ENCODE assay signal across 9 cellular contexts in the genomic region with DNA sequence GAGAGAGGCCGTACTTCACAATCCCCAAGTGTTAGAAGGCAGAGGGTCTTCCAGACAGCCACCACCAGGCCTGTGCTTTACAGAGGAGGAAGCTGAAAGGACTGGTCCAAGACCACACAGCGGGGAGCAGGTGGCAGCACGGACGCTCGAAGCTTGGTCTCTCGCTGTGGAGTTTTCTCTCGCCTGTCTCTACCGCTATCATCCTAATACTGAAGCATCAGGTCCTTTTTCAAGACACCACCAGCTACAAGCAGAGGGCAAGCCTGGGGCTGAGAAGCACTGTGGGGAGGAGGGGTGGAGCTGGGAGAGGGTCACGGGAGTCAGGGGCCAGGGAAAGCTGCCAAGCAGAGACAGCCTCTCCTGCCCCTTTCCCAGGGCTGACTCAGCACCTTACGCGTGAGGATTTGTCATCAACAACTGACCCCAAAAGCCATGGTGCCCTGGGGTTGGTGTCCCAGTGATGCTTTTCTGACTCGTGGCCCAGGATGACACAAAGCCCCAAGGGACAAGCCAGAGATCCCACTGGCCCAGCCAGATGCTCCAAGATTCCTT. TPM values are rescaled to one million over a fixed set of nuclear protein-coding genes. Genes with fewer than 3 reads are reported as not detected.
DNase-seq lines count a peak whose midpoint lies in the region; ATAC-seq lines count a peak whose summit lies in the region.
"Had no signal": no experiment of that assay in that cellular context is flagged by ENCODE, and none has a peak within 500 bp of the region (broad histone marks: within the 10 kb centered on the region; RNA-seq: fewer than 3 reads in every experiment).

No MANE protein-coding gene starts in this region.

- POLR2A ChIA-PET in T-cell (lab: Charles Lee): interaction anchor here in 1 of 2 donors (0.5 kb wide), 1 partner anchor 935 kb away, joined by 4 read pairs; no protein-coding TSS in a partner anchor

- CTCF ChIA-PET in T-cell (lab: Charles Lee): no interaction called here

- H3K27ac Mint-ChIP-seq in T-cell: peak overlapping the region in 1 of 2 donors; percentile 11
- H3K27ac Mint-ChIP-seq: activated B cell treated with CpG ODN at 0.5 μM for 24 hours had no signal

- H3K36me3 Mint-ChIP-seq in T-cell: no peaks in the 10 kb centered on the region

- no peak for ATAC-seq in HG02623 (IDR thresholded peaks at IDR 0.05; ENCODE audit: unreplicated experiment)
- ATAC-seq in HG03521 (IDR thresholded peaks at IDR 0.05; ENCODE audit: unreplicated experiment): no peak
- no peak for ATAC-seq in T-cell (replicated peaks in 1 of 4)

- no peaks in the 10 kb centered on the region for H3K27me3 Mint-ChIP-seq in T-cell
- H3K27me3 Mint-ChIP-seq: activated B cell treated with CpG ODN at 0.5 μM for 24 hours had no signal

- H3K4me3 Mint-ChIP-seq in T-cell: peak overlapping the region in 1 of 3 donors; percentile 45
- H3K4me3 Mint-ChIP-seq: activated B cell treated with CpG ODN at 0.5 μM for 24 hours had no signal

- H3K4me1 Mint-ChIP-seq in T-cell: peaks cover 63 to 82% (median 63%) of the 10 kb centered on the region in 3 donors

- no peaks in the 10 kb centered on the region for H3K9me3 Mint-ChIP-seq in T-cell
- H3K9me3 Mint-ChIP-seq: activated B cell treated with CpG ODN at 0.5 μM for 24 hours had no signal

- peak; percentile 23 for DNase-seq in NCI-H82 (lab: John Stamatoyannopoulos, UW)
- DNase-seq in NCI-H82 treated with DMSO at 0.1 percent for 48 hours (lab: John Stamatoyannopoulos, UW; ENCODE audit: unreplicated experiment): no peak
- DNase-seq in RKO (ENCODE audit: low spot score): peak; percentile 22
- DNase-seq in fibroblast of gingiva (ENCODE audit: low read depth): peak; percentile 53
- peak; percentile 85 for DNase-seq in renal cortical epithelial cell (ENCODE audit: low read depth)
- no peak for DNase-seq in T-cell
- DNase-seq: activated B cell treated with CpG ODN at 0.5 μM for 24 hours had no signal

RNA-seq across cellular contexts. Expression of gene FOSL2, which starts 31.8 kb away (rescaled TPM):
- total RNA-seq in renal cortical epithelial cell (128 and 349 TPM in 2 replicates), T-cell (100 to 1,000 TPM in 1 of 5 donors, 10 to 100 TPM in 3, 1 to 10 TPM in 1; 9.7 to 144 (median 18.5) TPM)

Comparison
In these comparisons a context has a peak if more than half of its experiments do, and no peak if none do; other contexts are left out.
1. DNase-seq: peak in NCI-H82 (single experiment), RKO (single experiment), fibroblast of gingiva (single experiment) and renal cortical epithelial cell (single experiment); none in NCI-H82 treated with DMSO at 0.1 percent for 48 hours (single experiment) and T-cell (0 of 34).